10 cellular contexts compared by ENCODE assay signal in the genomic region with DNA sequence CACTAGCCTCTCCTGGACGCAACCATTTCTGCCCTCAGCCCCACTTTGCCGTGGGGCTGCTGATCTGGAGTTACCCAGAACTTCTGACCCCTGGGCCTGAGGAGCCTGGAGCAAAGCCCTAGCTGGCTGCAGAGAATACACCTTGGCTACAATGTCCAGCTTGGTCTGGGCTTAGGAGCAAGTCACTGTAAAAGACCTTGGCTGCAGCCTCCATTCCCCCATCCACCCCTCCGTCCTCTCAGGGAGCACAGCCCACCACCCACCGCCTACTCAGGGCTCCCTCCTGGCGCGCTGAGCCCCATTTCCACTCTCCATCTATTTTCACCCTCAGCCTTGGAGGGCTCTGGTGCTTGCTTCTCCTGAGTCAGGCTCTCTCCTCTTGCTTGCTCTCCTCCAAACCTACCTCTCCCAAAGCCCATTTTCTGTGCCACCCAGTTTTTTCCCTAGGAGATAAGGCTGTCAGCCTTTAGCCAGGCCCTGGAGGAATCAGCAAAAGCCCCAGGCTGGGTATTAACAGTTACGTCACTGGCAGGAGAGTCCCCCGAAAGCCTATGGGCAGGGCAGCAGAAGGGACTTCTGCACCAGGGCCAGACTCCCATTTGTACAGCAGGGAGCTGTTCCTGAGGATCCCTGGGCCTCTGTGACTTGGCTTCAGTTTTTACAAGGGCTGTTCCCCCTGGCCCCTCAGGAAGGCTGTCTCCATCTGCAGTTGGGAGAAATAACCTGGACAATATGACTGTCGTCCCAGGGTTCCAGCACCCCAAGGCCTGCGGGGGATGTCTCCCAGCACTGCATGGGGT. TPM values are rescaled to one million over a fixed set of nuclear protein-coding genes. Genes with fewer than 3 reads are reported as not detected.
DNase-seq lines count a peak whose midpoint lies in the region; ATAC-seq and TF ChIP-seq lines count a peak whose summit lies in the region.
"Had no signal": no experiment of that assay in that cellular context is flagged by ENCODE, and none has a peak within 500 bp of the region (broad histone marks: within the 10 kb centered on the region; RNA-seq: fewer than 3 reads in every experiment).

No MANE protein-coding gene starts in this region.

- H3K36me3 Mint-ChIP-seq in activated CD4-positive, alpha-beta T cell treated with anti-CD3 and anti-CD28 coated beads, Interleukin-2, amount 10 ng/mL, durations not matched to agents 24 days and 14 days (ENCODE audit: low read depth) = no peaks in the 10 kb centered on the region

- no peaks in the 10 kb centered on the region for H3K9me3 Mint-ChIP-seq in activated CD4-positive, alpha-beta T cell treated with anti-CD3 and anti-CD28 coated beads, Interleukin-2, amount 10 ng/mL, durations not matched to agents 24 days and 14 days

- no peak for DNase-seq in activated CD4-positive, alpha-beta T cell treated with anti-CD3 and anti-CD28 coated beads, Interleukin-2, amount 10 ng/mL, durations not matched to agents 24 days and 14 days
- DNase-seq in activated CD4-positive, alpha-beta T cell treated with anti-CD3 and anti-CD28 coated beads for 1 hour = no peak
- DNase-seq in heart left ventricle (no peak), NCI-H1436 (lab: John Stamatoyannopoulos, UW) (no peak), NCI-H1436 treated with DMSO at 0.1 percent for 48 hours (lab: John Stamatoyannopoulos, UW) (no peak)
- DNase-seq: NCI-H69 had no signal

- H3K27me3 Mint-ChIP-seq in activated CD4-positive, alpha-beta T cell treated with anti-CD3 and anti-CD28 coated beads, Interleukin-2, amount 10 ng/mL, durations not matched to agents 24 days and 14 days = no peaks in the 10 kb centered on the region

- 72 to 93% (median 80%) methylated on average over 9 to 10 of the region's 10 CpGs for WGBS in heart left ventricle, 4 donors

- TF ChIP-seq POLR2A in heart left ventricle (IDR thresholded peaks at IDR 0.05) = no peak

- H2AFZ ChIP-seq in OCI-LY3 (ENCODE audit: low read depth, low read length) = no peak overlapping the region; the same call in 1 of the 2 replicates

- no peaks in the 10 kb centered on the region for H3K27me3 ChIP-seq in OCI-LY3 (ENCODE audit: low read depth, low read length)
- H3K27me3 ChIP-seq in heart left ventricle = no peaks in the 10 kb centered on the region
- no peaks in the 10 kb centered on the region for H3K27me3 ChIP-seq in stomach smooth muscle (ENCODE audit: control insufficient read depth in 1 of 2, insufficient read depth in 2 of 2, low read length in 2 of 2)

- peaks cover 32% of the 10 kb centered on the region for H3K4me1 Mint-ChIP-seq in activated CD4-positive, alpha-beta T cell treated with anti-CD3 and anti-CD28 coated beads, Interleukin-2, amount 10 ng/mL, durations not matched to agents 24 days and 14 days

- ATAC-seq in heart left ventricle (peak in 3 of 4 donors; percentile 8 to 57 (median 33)), GM18909 (IDR thresholded peaks at IDR 0.05; ENCODE audit: poor library complexity, unreplicated experiment) (no peak)

- no peak for TF ChIP-seq CTCF in OCI-LY3 (IDR thresholded peaks at IDR 0.05; ENCODE audit: low read depth, low read length)
- no peak for TF ChIP-seq CTCF in heart left ventricle (IDR thresholded peaks at IDR 0.05)

- H3K4me2 ChIP-seq in OCI-LY3 (ENCODE audit: low read length) = peak overlapping the region; percentile 89

- H4K20me1 ChIP-seq in OCI-LY3 (ENCODE audit: insufficient read depth, low read length) = no peaks in the 10 kb centered on the region

- peak overlapping the region; percentile 84 for H3K27ac Mint-ChIP-seq in activated CD4-positive, alpha-beta T cell treated with anti-CD3 and anti-CD28 coated beads, Interleukin-2, amount 10 ng/mL, durations not matched to agents 24 days and 14 days

- peak overlapping the region; percentile 70 for H3K4me3 ChIP-seq in OCI-LY3 (ENCODE audit: low read length)
- no peak overlapping the region for H3K4me3 ChIP-seq in heart left ventricle
- H3K4me3 ChIP-seq in stomach smooth muscle (ENCODE audit: low read length in 2 of 2) = no peak overlapping the region

- H3K9ac ChIP-seq in OCI-LY3 (ENCODE audit: low read length) (peak overlapping the region; percentile 87), stomach smooth muscle (ENCODE audit: low read length in 2 of 2) (no peak overlapping the region)

- no peaks in the 10 kb centered on the region for H3K36me3 ChIP-seq in OCI-LY3 (replicated peaks; ENCODE audit: low read depth, low read length)
- peaks cover 0 to 10% (median 7%) of the 10 kb centered on the region in 9 donors for H3K36me3 ChIP-seq in heart left ventricle
- no peaks in the 10 kb centered on the region for H3K36me3 ChIP-seq in stomach smooth muscle (ENCODE audit: control insufficient read depth in 2 of 2, insufficient read depth in 2 of 2, low read length in 2 of 2)

- intact Hi-C loops in activated CD4-positive, alpha-beta T cell treated with anti-CD3 and anti-CD28 coated beads, Interleukin-2, amount 10 ng/mL, durations not matched to agents 24 days and 14 days (cut with micrococcal nuclease) = loop anchor here (2.0 kb wide), 1 partner anchor 43 kb away; the partner anchor contains the start of genes ERH and SLC39A9
- intact Hi-C loops in heart left ventricle (cut with DNase I) = loop anchor here in 2 of 10 donors (5.0 kb wide), 1 partner anchor 98 kb away; no protein-coding TSS in a partner anchor

- peaks cover 3% of the 10 kb centered on the region; the same call in 1 of the 2 replicates for H3K79me2 ChIP-seq in OCI-LY3 (ENCODE audit: low read length)

- H3K27ac ChIP-seq in OCI-LY3 (ENCODE audit: low read length) (peak overlapping the region; percentile 97), heart left ventricle (peak overlapping the region in 9 of 12 donors; percentile 18 to 64 (median 46)), stomach smooth muscle (ENCODE audit: low read length) (peak overlapping the region; percentile 46)
- H3K27ac ChIP-seq: epithelial cell of prostate had no signal

- H3K9me3 ChIP-seq in OCI-LY3 (ENCODE audit: insufficient read depth, low read length) = no peaks in the 10 kb centered on the region
- no peaks in the 10 kb centered on the region for H3K9me3 ChIP-seq in heart left ventricle
- no peaks in the 10 kb centered on the region for H3K9me3 ChIP-seq in stomach smooth muscle (ENCODE audit: control insufficient read depth in 2 of 2, low read length in 2 of 2)

- H3K4me1 ChIP-seq in OCI-LY3 (ENCODE audit: low read length) = peaks cover 90% of the 10 kb centered on the region
- peaks cover 0 to 23% (median 11%) of the 10 kb centered on the region in 12 donors for H3K4me1 ChIP-seq in heart left ventricle
- peaks cover 14% of the 10 kb centered on the region for H3K4me1 ChIP-seq in stomach smooth muscle (ENCODE audit: control insufficient read depth, insufficient read depth, low read length)

- H3K4me3 Mint-ChIP-seq in activated CD4-positive, alpha-beta T cell treated with anti-CD3 and anti-CD28 coated beads, Interleukin-2, amount 10 ng/mL, durations not matched to agents 24 days and 14 days = peak overlapping the region; percentile 72

RNA-seq across cellular contexts. Expression of gene ERH, which starts 42.7 kb away (rescaled TPM):
- total RNA-seq in activated CD4-positive, alpha-beta T cell treated with anti-CD3 and anti-CD28 coated beads, Interleukin-2, amount 10 ng/mL, durations not matched to agents 24 days and 14 days = 434 and 441 TPM in 2 replicates
- total RNA-seq in heart left ventricle = 100 to 1,000 TPM in 7 of 9 donors, 10 to 100 TPM in 2; 44.3 to 147 (median 128) TPM
- polyA plus RNA-seq in heart left ventricle = 100 to 1,000 TPM; 111 to 143 TPM

RNA-seq across cellular contexts. Expression of gene SLC39A9, which starts 43.1 kb away (rescaled TPM):
- 49.5 and 53.4 TPM in 2 replicates for total RNA-seq in activated CD4-positive, alpha-beta T cell treated with anti-CD3 and anti-CD28 coated beads, Interleukin-2, amount 10 ng/mL, durations not matched to agents 24 days and 14 days
- 10 to 100 TPM; 16.9 to 37.5 (median 25.5) TPM for total RNA-seq in heart left ventricle
- 10 to 100 TPM in 1 of 2 donors, 1 to 10 TPM in 1; 7.2 to 26.9 TPM for polyA plus RNA-seq in heart left ventricle

Comparison
In these comparisons a context has a peak if more than half of its experiments do, and no peak if none do; other contexts are left out.
1. H3K27ac ChIP-seq: peak in every context shown above with its lines; median percentile 97 in OCI-LY3; 46 in heart left ventricle; 46 in stomach smooth muscle.